ENCODE assay signal across 6 cellular contexts in the genomic region with DNA sequence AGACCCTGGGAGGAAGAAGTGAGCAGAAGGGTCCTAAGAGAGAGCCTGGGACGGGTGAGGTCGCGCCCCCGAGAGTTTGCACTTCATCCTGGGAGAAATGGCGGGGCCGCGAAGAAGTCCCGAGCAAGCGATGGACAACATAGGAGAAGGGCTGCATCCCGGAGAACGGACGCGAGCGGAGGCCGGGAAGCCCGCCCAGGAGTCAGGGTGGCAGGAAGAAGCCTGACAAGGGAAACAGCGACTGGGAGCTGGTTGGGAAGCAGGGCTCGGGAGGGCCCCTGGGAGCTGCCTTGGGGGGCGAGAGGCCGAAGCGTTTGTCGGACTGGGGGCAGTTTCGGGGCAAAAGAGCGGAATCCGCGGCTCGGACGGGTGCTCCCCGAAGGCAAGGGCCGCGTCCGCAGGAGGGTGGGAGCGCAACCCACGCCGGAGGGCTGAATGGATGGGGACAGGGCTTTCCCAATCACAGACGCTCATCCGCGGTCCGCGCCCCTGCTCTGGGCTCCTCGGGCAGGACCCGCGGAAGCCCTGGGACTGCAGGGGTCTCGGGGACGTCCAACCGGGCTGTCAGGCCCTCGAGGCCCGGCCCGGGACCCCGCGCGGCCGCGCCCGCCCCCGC. TPM values are rescaled to one million over a fixed set of nuclear protein-coding genes. Genes with fewer than 3 reads are reported as not detected.
DNase-seq lines count a peak whose midpoint lies in the region; ATAC-seq and TF ChIP-seq lines count a peak whose summit lies in the region.

No MANE protein-coding gene starts in this region.

- H3K4me3 ChIP-seq in AG04450 (ENCODE audit: low read depth, low read length) (peak overlapping the region; percentile 86), astrocyte of the spinal cord (ENCODE audit: low read depth, low read length) (peak overlapping the region; percentile 90)
- peak overlapping the region; percentile 73 for H3K4me3 ChIP-seq in naive thymus-derived CD4-positive, alpha-beta T cell (ENCODE audit: low read length)

- in situ Hi-C loops in astrocyte of the spinal cord (cut with HindIII; ENCODE audit: low sequenced_read_pairs) = no loop called here

- H3K27me3 ChIP-seq in AG04450 (ENCODE audit: control insufficient read depth, insufficient read depth, low read length) = no peaks in the 10 kb centered on the region
- no peaks in the 10 kb centered on the region for H3K27me3 ChIP-seq in naive thymus-derived CD4-positive, alpha-beta T cell (ENCODE audit: control insufficient read depth in 2 of 2, insufficient read depth in 2 of 2, low read length in 2 of 2)

- H3K27ac ChIP-seq in AG04450 (ENCODE audit: low read depth, low read length) = peak overlapping the region; percentile 31
- H3K27ac ChIP-seq in naive thymus-derived CD4-positive, alpha-beta T cell (ENCODE audit: low read depth, low read length) = peak overlapping the region; percentile 86

- H3K27me3 Mint-ChIP-seq in naive thymus-derived CD4-positive, alpha-beta T cell = no peaks in the 10 kb centered on the region

- H3K4me1 ChIP-seq in naive thymus-derived CD4-positive, alpha-beta T cell (ENCODE audit: control insufficient read depth in 2 of 2, insufficient read depth in 2 of 2, low read length in 2 of 2) = peaks cover 22 to 31% of the 10 kb centered on the region in 2 donors

- intact Hi-C loops in naive thymus-derived CD4-positive, alpha-beta T cell (cut with micrococcal nuclease) = loop anchor here (1.0 kb wide), 7 partner anchors 9 to 176 kb away; partner anchors contain the start of genes ADAT3 (in 1 of the 2), REXO1 (in 1 of the 2) and SCAMP4 (in 1 of the 2)

- H3K27ac Mint-ChIP-seq in naive thymus-derived CD4-positive, alpha-beta T cell = peak overlapping the region; percentile 96 to 100 (median 98)

- ATAC-seq in HG02798 (IDR thresholded peaks at IDR 0.05; ENCODE audit: poor library complexity, unreplicated experiment) = peak; percentile 6
- ATAC-seq in naive thymus-derived CD4-positive, alpha-beta T cell = no peak
- no peak for ATAC-seq in HG02763 (IDR thresholded peaks at IDR 0.05; ENCODE audit: unreplicated experiment)

- H3K4me1 Mint-ChIP-seq in naive thymus-derived CD4-positive, alpha-beta T cell = peaks cover 21 to 38% (median 33%) of the 10 kb centered on the region in 7 donors

- no peak for TF ChIP-seq CTCF in AG04450 (IDR thresholded peaks at IDR 0.05; ENCODE audit: low read depth, low read length)
- TF ChIP-seq CTCF in astrocyte of the spinal cord (IDR thresholded peaks at IDR 0.05; ENCODE audit: low read depth, low read length) = no peak

- peaks cover 0 to 2% (median 0%) of the 10 kb centered on the region in 11 donors for H3K9me3 Mint-ChIP-seq in naive thymus-derived CD4-positive, alpha-beta T cell

- CTCF ChIA-PET in AG04450 (lab: Charles Lee) = interaction anchor here (0.6 to 1.4 kb wide), 3 partner anchors 12 to 20 kb away, joined by 4 read pairs; no protein-coding TSS in a partner anchor
- CTCF ChIA-PET in naive thymus-derived CD4-positive, alpha-beta T cell (lab: Charles Lee) = interaction anchor here (1.1 kb wide), 1 partner anchor 9 kb away, joined by 3 read pairs; no protein-coding TSS in a partner anchor

- peaks cover 3 to 13% (median 4%) of the 10 kb centered on the region in 5 donors for H3K36me3 Mint-ChIP-seq in naive thymus-derived CD4-positive, alpha-beta T cell

- H3K4me3 Mint-ChIP-seq in naive thymus-derived CD4-positive, alpha-beta T cell = peak overlapping the region; percentile 92 to 100 (median 99)

- no peaks in the 10 kb centered on the region; the same call in 1 of the 2 replicates for H3K9me3 ChIP-seq in AG04450 (ENCODE audit: control insufficient read depth, insufficient read depth, low read length)
- H3K9me3 ChIP-seq in naive thymus-derived CD4-positive, alpha-beta T cell (ENCODE audit: control insufficient read depth in 2 of 3, low read length in 3 of 3) = no peaks in the 10 kb centered on the region

- H3K36me3 ChIP-seq in naive thymus-derived CD4-positive, alpha-beta T cell (ENCODE audit: control insufficient read depth in 2 of 3, insufficient read depth in 3 of 3, low read length in 3 of 3) = peaks cover 0 to 20% (median 0%) of the 10 kb centered on the region in 3 experiments

- no peak for DNase-seq in AG04450 (ENCODE audit: low read depth, low spot score)
- no peak for DNase-seq in astrocyte of the spinal cord (ENCODE audit: low read depth, low spot score)
- no peak for DNase-seq in naive thymus-derived CD4-positive, alpha-beta T cell
- no peak for DNase-seq in NCI-H2029 (lab: John Stamatoyannopoulos, UW)

- POLR2A ChIA-PET in AG04450 (lab: Yijun Ruan, JAX) = interaction anchor here (0.6 to 0.9 kb wide), 3 partner anchors 9 to 96 kb away, joined by 3 to 5 read pairs (median 4); no protein-coding TSS in a partner anchor
- POLR2A ChIA-PET in naive thymus-derived CD4-positive, alpha-beta T cell (lab: Charles Lee) = interaction anchor here (0.6 to 5.0 kb wide), 7 partner anchors 8 to 1176 kb away, joined by 3 to 57 read pairs (median 7); partner anchors contain the start of genes ADAT3 and SCAMP4

RNA-seq across cellular contexts. Expression of gene ABHD17A, which starts 0.5 kb away (rescaled TPM):
- polyA plus RNA-seq in AG04450 (2011; rRNA removed) = 30.8 and 54.5 TPM in 2 replicates
- polyA minus RNA-seq in AG04450 (2011; rRNA and poly(A)+ RNA removed) = 8.1 TPM in 2 replicates
- total RNA-seq in naive thymus-derived CD4-positive, alpha-beta T cell = 100 to 1,000 TPM in 4 of 5 experiments, 10 to 100 TPM in 1; 92.9 to 175 (median 127) TPM
- polyA plus RNA-seq in naive thymus-derived CD4-positive, alpha-beta T cell = 100 to 1,000 TPM; 135 to 140 TPM

RNA-seq across cellular contexts. Expression of gene ADAT3, which starts 20.4 kb away (rescaled TPM):
- 0.35 and 0.55 TPM in 2 replicates for polyA plus RNA-seq in AG04450 (2011; rRNA removed)
- polyA minus RNA-seq in AG04450 (2011; rRNA and poly(A)+ RNA removed) = 0.17 and 0.37 TPM in 2 replicates
- total RNA-seq in naive thymus-derived CD4-positive, alpha-beta T cell = 10 to 100 TPM in 2 of 5 experiments, 1 to 10 TPM in 3; 3.5 to 13.5 (median 6.1) TPM
- 1 to 10 TPM; 2.2 to 5.9 TPM for polyA plus RNA-seq in naive thymus-derived CD4-positive, alpha-beta T cell

RNA-seq across cellular contexts. Expression of gene SCAMP4, which starts 20.4 kb away (rescaled TPM):
- 6.7 and 10.7 TPM in 2 replicates for polyA plus RNA-seq in AG04450 (2011; rRNA removed)
- polyA minus RNA-seq in AG04450 (2011; rRNA and poly(A)+ RNA removed) = 9.7 and 12.6 TPM in 2 replicates
- 10 to 100 TPM; 17.6 to 35.5 (median 23.0) TPM for total RNA-seq in naive thymus-derived CD4-positive, alpha-beta T cell
- 10 to 100 TPM; 11.8 to 12.8 TPM for polyA plus RNA-seq in naive thymus-derived CD4-positive, alpha-beta T cell

RNA-seq across cellular contexts. Expression of gene KLF16, which starts 21.4 kb away (rescaled TPM):
- 3.4 and 4.4 TPM in 2 replicates for polyA plus RNA-seq in AG04450 (2011; rRNA removed)
- polyA minus RNA-seq in AG04450 (2011; rRNA and poly(A)+ RNA removed) = 2.7 and 3.0 TPM in 2 replicates
- 10 to 100 TPM; 20.5 to 65.2 (median 21.1) TPM for total RNA-seq in naive thymus-derived CD4-positive, alpha-beta T cell
- polyA plus RNA-seq in naive thymus-derived CD4-positive, alpha-beta T cell = under 1 TPM; 0.41 to 0.47 TPM

RNA-seq across cellular contexts. Expression of gene REXO1, which starts 36.5 kb away (rescaled TPM):
- 5.4 and 8.4 TPM in 2 replicates for polyA plus RNA-seq in AG04450 (2011; rRNA removed)
- 7.1 and 9.0 TPM in 2 replicates for polyA minus RNA-seq in AG04450 (2011; rRNA and poly(A)+ RNA removed)
- total RNA-seq in naive thymus-derived CD4-positive, alpha-beta T cell = 10 to 100 TPM; 52.7 to 92.6 (median 73.1) TPM
- 1 to 10 TPM; 5.4 to 9.6 TPM for polyA plus RNA-seq in naive thymus-derived CD4-positive, alpha-beta T cell
